ENCODE assay signal across 11 cellular contexts in genomic region chr4:165016971-165017370, GRCh38. TPM values are rescaled to one million over a fixed set of nuclear protein-coding genes. Genes with fewer than 3 reads are reported as not detected.
A peak's percentile ranks its signal among the peaks of the same experiment; 100 is the strongest.
DNase-seq lines count a peak whose midpoint lies in the region; ATAC-seq and TF ChIP-seq lines count a peak whose summit lies in the region.
"Had no signal": no experiment of that assay in that cellular context is flagged by ENCODE, and none has a peak within 500 bp of the region (broad histone marks: within the 10 kb centered on the region; RNA-seq: fewer than 3 reads in every experiment).

No MANE protein-coding gene starts in this region.

- H3K27me3 Mint-ChIP-seq in neural crest cell (ENCODE audit: low read depth) = no peaks in the 10 kb centered on the region
- peaks cover 13% of the 10 kb centered on the region for H3K27me3 Mint-ChIP-seq in activated CD4-positive, alpha-beta T cell treated with anti-CD3 and anti-CD28 coated beads, Interleukin-2, amount 10 ng/mL, durations not matched to agents 24 days and 14 days

- no peak overlapping the region for H3K27ac Mint-ChIP-seq in neural crest cell (ENCODE audit: unreplicated experiment)
- no peak overlapping the region for H3K27ac Mint-ChIP-seq in activated CD4-positive, alpha-beta T cell treated with anti-CD3 and anti-CD28 coated beads, Interleukin-2, amount 10 ng/mL, durations not matched to agents 24 days and 14 days

- TF ChIP-seq CTCF in neural crest cell (conservative IDR thresholded peaks at IDR 0.05) = peak; percentile 31

- ATAC-seq in HG02885 (IDR thresholded peaks at IDR 0.05; ENCODE audit: poor library complexity, unreplicated experiment) = peak; percentile 70
- no peak for ATAC-seq in esophagus mucosa

- DNase-seq in SKM-1 treated with dmso at 0.1 percent for 144 hours (lab: John Stamatoyannopoulos, UW; ENCODE audit: unreplicated experiment) = peak; percentile 20
- DNase-seq in SKM-1 (lab: John Stamatoyannopoulos, UW; ENCODE audit: unreplicated experiment) = no peak
- DNase-seq in amniotic epithelial cell (ENCODE audit: low read depth) = peak; percentile 2
- DNase-seq in neural crest cell (ENCODE audit: low read depth, low spot score) = no peak
- DNase-seq in NCI-H345 (lab: John Stamatoyannopoulos, UW) = no peak
- DNase-seq in activated CD4-positive, alpha-beta T cell treated with anti-CD3 and anti-CD28 coated beads, Interleukin-2, amount 10 ng/mL, durations not matched to agents 24 days and 14 days = no peak
- DNase-seq: activated CD4-positive, CD25-positive, alpha-beta regulatory T cell treated with anti-CD3 and anti-CD28 coated beads, Interleukin-2, amount 50 U/mL, for 72 hours; anterior cingulate cortex; nucleus accumbens had no signal

- no peaks in the 10 kb centered on the region for H3K4me1 Mint-ChIP-seq in neural crest cell
- no peaks in the 10 kb centered on the region for H3K4me1 Mint-ChIP-seq in activated CD4-positive, alpha-beta T cell treated with anti-CD3 and anti-CD28 coated beads, Interleukin-2, amount 10 ng/mL, durations not matched to agents 24 days and 14 days

- no peaks in the 10 kb centered on the region for H3K9me3 Mint-ChIP-seq in neural crest cell
- no peaks in the 10 kb centered on the region for H3K9me3 Mint-ChIP-seq in activated CD4-positive, alpha-beta T cell treated with anti-CD3 and anti-CD28 coated beads, Interleukin-2, amount 10 ng/mL, durations not matched to agents 24 days and 14 days

- H3K36me3 Mint-ChIP-seq in neural crest cell (ENCODE audit: low read depth) = no peaks in the 10 kb centered on the region
- H3K36me3 Mint-ChIP-seq in activated CD4-positive, alpha-beta T cell treated with anti-CD3 and anti-CD28 coated beads, Interleukin-2, amount 10 ng/mL, durations not matched to agents 24 days and 14 days (ENCODE audit: low read depth) = no peaks in the 10 kb centered on the region

- intact Hi-C loops in activated CD4-positive, alpha-beta T cell treated with anti-CD3 and anti-CD28 coated beads, Interleukin-2, amount 10 ng/mL, durations not matched to agents 24 days and 14 days (cut with micrococcal nuclease) = no loop called here

- H3K4me3 Mint-ChIP-seq in neural crest cell = no peak overlapping the region
- H3K4me3 Mint-ChIP-seq in activated CD4-positive, alpha-beta T cell treated with anti-CD3 and anti-CD28 coated beads, Interleukin-2, amount 10 ng/mL, durations not matched to agents 24 days and 14 days = no peak overlapping the region

RNA-seq across cellular contexts. Expression of gene TRIM60, which starts 14.8 kb away (rescaled TPM):
- not detected in 2 replicates for total RNA-seq in neural crest cell
- not detected for total RNA-seq in esophagus mucosa
- not detected in 2 replicates for total RNA-seq in activated CD4-positive, alpha-beta T cell treated with anti-CD3 and anti-CD28 coated beads, Interleukin-2, amount 10 ng/mL, durations not matched to agents 24 days and 14 days

RNA-seq across cellular contexts. Expression of gene TRIM75, which starts 36.7 kb away (rescaled TPM):
- total RNA-seq in neural crest cell (not detected in 2 replicates), esophagus mucosa (not detected)
- not detected in 2 replicates for total RNA-seq in activated CD4-positive, alpha-beta T cell treated with anti-CD3 and anti-CD28 coated beads, Interleukin-2, amount 10 ng/mL, durations not matched to agents 24 days and 14 days

RNA-seq across cellular contexts. Expression of gene TRIM61, which starts 39.5 kb away (rescaled TPM):
- 0.19 and 0.27 TPM in 2 replicates for total RNA-seq in neural crest cell
- total RNA-seq in esophagus mucosa = not detected
- 3.4 and 3.7 TPM in 2 replicates for total RNA-seq in activated CD4-positive, alpha-beta T cell treated with anti-CD3 and anti-CD28 coated beads, Interleukin-2, amount 10 ng/mL, durations not matched to agents 24 days and 14 days

Comparison
In these comparisons a context has a peak if more than half of its experiments do, and no peak if none do; other contexts are left out.
1. DNase-seq: peak in SKM-1 treated with dmso at 0.1 percent for 144 hours (single experiment) and amniotic epithelial cell (single experiment); none in SKM-1 (single experiment), neural crest cell (single experiment), NCI-H345 (single experiment) and activated CD4-positive, alpha-beta T cell treated with anti-CD3 and anti-CD28 coated beads, Interleukin-2, amount 10 ng/mL, durations not matched to agents 24 days and 14 days (single experiment).